8 cellular contexts compared by ENCODE assay signal in the genomic region with DNA sequence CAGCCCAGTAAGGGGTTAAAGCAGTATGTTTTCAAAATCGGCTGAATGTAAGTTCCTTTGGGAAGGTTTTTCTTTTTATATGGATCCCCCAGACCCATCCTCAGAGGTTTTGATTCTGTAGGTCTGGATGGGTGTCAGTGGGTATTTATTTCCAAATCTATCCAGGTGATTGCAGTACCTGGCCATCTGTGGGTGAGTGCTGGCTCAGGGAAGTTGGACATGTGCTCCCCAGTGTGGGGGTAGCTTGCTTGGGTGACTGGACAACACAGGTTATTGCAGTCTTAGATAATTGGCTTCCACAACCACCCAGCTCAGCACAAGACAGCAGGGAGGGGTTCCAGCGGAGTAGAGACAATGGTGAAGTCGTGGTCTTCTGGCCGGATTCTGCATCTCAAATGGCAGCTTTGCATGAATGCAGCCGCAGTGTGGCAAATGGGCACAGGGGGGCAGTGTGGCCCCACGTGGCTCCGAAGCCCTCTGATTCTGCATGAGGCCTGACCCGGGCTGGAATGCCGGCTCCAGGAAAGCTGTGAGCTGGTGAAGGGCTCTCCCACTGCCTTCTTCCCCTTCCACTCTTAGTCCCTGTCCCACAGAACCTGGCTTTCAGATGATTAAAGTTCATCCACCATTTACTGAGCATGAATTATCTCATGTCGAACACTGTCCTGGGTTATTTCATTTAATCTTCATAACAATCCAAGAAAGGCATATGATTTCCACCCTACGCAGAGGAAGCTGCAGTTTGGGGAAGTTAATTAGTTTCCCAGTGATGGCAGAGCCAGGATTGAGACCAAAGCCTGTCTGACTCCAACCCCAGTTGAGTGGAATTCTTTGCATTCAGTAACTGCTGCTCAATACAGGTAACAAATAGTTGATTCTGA.
DNase-seq lines count a peak whose midpoint lies in the region; ATAC-seq and TF ChIP-seq lines count a peak whose summit lies in the region.

No MANE protein-coding gene starts in this region.

- no peaks in the 10 kb centered on the region for H3K36me3 Mint-ChIP-seq in CD4-positive, alpha-beta T cell (ENCODE audit: low read depth)
- no peaks in the 10 kb centered on the region for H3K36me3 Mint-ChIP-seq in activated naive CD8-positive, alpha-beta T cell treated with anti-CD3 and anti-CD28 coated beads, Interleukin-2, amount 10 ng/mL, durations not matched to agents 7 days and 5 days

- CTCF ChIA-PET in CD4-positive, alpha-beta T cell (lab: Charles Lee): interaction anchor here (0.6 to 4.4 kb wide), 18 partner anchors 9 to 560 kb away, joined by 3 to 81 read pairs (median 3); no protein-coding TSS in a partner anchor

- POLR2A ChIA-PET in CD4-positive, alpha-beta T cell (lab: Charles Lee): interaction anchor here (0.6 to 1.8 kb wide), 2 partner anchors 285 to 422 kb away, joined by 3 to 12 read pairs; no protein-coding TSS in a partner anchor
- POLR2A ChIA-PET in activated naive CD8-positive, alpha-beta T cell treated with anti-CD3 and anti-CD28 coated beads, Interleukin-2, amount 10 ng/mL, durations not matched to agents 7 days and 5 days (lab: Charles Lee): interaction anchor here (1.0 kb wide), 1 partner anchor 108 kb away, joined by 3 read pairs; a partner anchor contains a TSS

- H3K9me3 Mint-ChIP-seq in CD4-positive, alpha-beta T cell: no peaks in the 10 kb centered on the region
- H3K9me3 Mint-ChIP-seq in activated naive CD8-positive, alpha-beta T cell treated with anti-CD3 and anti-CD28 coated beads, Interleukin-2, amount 10 ng/mL, durations not matched to agents 7 days and 5 days: no peaks in the 10 kb centered on the region

- peak; percentile 37 to 76 (median 59) for DNase-seq in CD4-positive, alpha-beta T cell
- DNase-seq in MM.1S (peak; percentile 83), SKM-1 treated with dmso at 0.1 percent for 144 hours (lab: John Stamatoyannopoulos, UW; ENCODE audit: unreplicated experiment) (peak; percentile 55), heart right ventricle (peak; percentile 80 to 84), putamen (ENCODE audit: low spot score) (peak; percentile 64), vagina (ENCODE audit: extremely low spot score in 2 of 2) (no peak)
- DNase-seq in activated naive CD8-positive, alpha-beta T cell treated with anti-CD3 and anti-CD28 coated beads, Interleukin-2, amount 10 ng/mL, durations not matched to agents 7 days and 5 days: peak; percentile 78

- H3K4me2 ChIP-seq in MM.1S (ENCODE audit: low read depth, low read length): peak overlapping the region; percentile 68

- H3K9me2 ChIP-seq in MM.1S (replicated peaks; ENCODE audit: insufficient read depth, low read length): no peaks in the 10 kb centered on the region

- peak overlapping the region; percentile 57 for H3K9ac ChIP-seq in MM.1S (ENCODE audit: low read length)

- peaks cover 45% of the 10 kb centered on the region for H3K4me1 ChIP-seq in MM.1S (ENCODE audit: low read length)
- H3K4me1 ChIP-seq in heart right ventricle: peaks cover 3 to 41% (median 18%) of the 10 kb centered on the region in 9 donors
- no peaks in the 10 kb centered on the region for H3K4me1 ChIP-seq in vagina

- H3F3A ChIP-seq in MM.1S (ENCODE audit: insufficient read depth, low read length): peaks cover 16% of the 10 kb centered on the region

- peak; percentile 95 for TF ChIP-seq CTCF in CD4-positive, alpha-beta T cell (IDR thresholded peaks at IDR 0.05)
- TF ChIP-seq CTCF in MM.1S (IDR thresholded peaks at IDR 0.05; ENCODE audit: low read length) (peak; percentile 100), heart right ventricle (IDR thresholded peaks at IDR 0.05) (peak; percentile 87 to 99 (median 95)), vagina (IDR thresholded peaks at IDR 0.05) (peak; percentile 71 to 92 (median 88))

- intact Hi-C loops in CD4-positive, alpha-beta T cell (cut with DNase I, micrococcal nuclease): loop anchor here (1.0 to 10.0 kb wide), 5 partner anchors 132 to 560 kb away; a partner anchor contains a TSS
- intact Hi-C loops in heart right ventricle (cut with DNase I): loop anchor here in 9 of 10 donors (1.0 to 10.0 kb wide), 16 partner anchors 41 to 561 kb away; a partner anchor contains a TSS
- intact Hi-C loops in vagina (cut with DNase I): loop anchor here (2.0 to 10.0 kb wide), 3 partner anchors 286 to 558 kb away; a partner anchor contains a TSS

- H3K4me1 Mint-ChIP-seq in CD4-positive, alpha-beta T cell (ENCODE audit: low read depth): peaks cover 5% of the 10 kb centered on the region
- no peaks in the 10 kb centered on the region for H3K4me1 Mint-ChIP-seq in activated naive CD8-positive, alpha-beta T cell treated with anti-CD3 and anti-CD28 coated beads, Interleukin-2, amount 10 ng/mL, durations not matched to agents 7 days and 5 days

- peaks cover 19% of the 10 kb centered on the region for H3K27me3 Mint-ChIP-seq in CD4-positive, alpha-beta T cell
- H3K27me3 Mint-ChIP-seq in activated naive CD8-positive, alpha-beta T cell treated with anti-CD3 and anti-CD28 coated beads, Interleukin-2, amount 10 ng/mL, durations not matched to agents 7 days and 5 days: peaks cover 21% of the 10 kb centered on the region

- H3K4me3 Mint-ChIP-seq in CD4-positive, alpha-beta T cell: no peak overlapping the region
- no peak overlapping the region for H3K4me3 Mint-ChIP-seq in activated naive CD8-positive, alpha-beta T cell treated with anti-CD3 and anti-CD28 coated beads, Interleukin-2, amount 10 ng/mL, durations not matched to agents 7 days and 5 days

- H4K20me1 ChIP-seq in MM.1S (ENCODE audit: insufficient read depth, low read length): no peaks in the 10 kb centered on the region

- no peaks in the 10 kb centered on the region for H3K36me3 ChIP-seq in MM.1S (replicated peaks; ENCODE audit: insufficient read depth, low read length)
- no peaks in the 10 kb centered on the region for H3K36me3 ChIP-seq in heart right ventricle
- no peaks in the 10 kb centered on the region for H3K36me3 ChIP-seq in vagina

- no peak overlapping the region for H3K27ac ChIP-seq in CD4-positive, alpha-beta T cell (ENCODE audit: low read depth, low read length)
- H3K27ac ChIP-seq in MM.1S (ENCODE audit: low read length): peak overlapping the region; percentile 90
- H3K27ac ChIP-seq in heart right ventricle: peak overlapping the region in 6 of 10 donors; percentile 11 to 73 (median 38)
- H3K27ac ChIP-seq in vagina: peak overlapping the region; percentile 32

- WGBS in heart right ventricle, 2 donors: 12 to 14% methylated on average over 11 of the region's 11 CpGs

- peak overlapping the region; percentile 32 for H2AFZ ChIP-seq in MM.1S (ENCODE audit: low read length)

- H3K9me3 ChIP-seq in CD4-positive, alpha-beta T cell (ENCODE audit: control insufficient read depth, low read length): no peaks in the 10 kb centered on the region
- H3K9me3 ChIP-seq in MM.1S (replicated peaks; ENCODE audit: insufficient read depth, low read length) (no peaks in the 10 kb centered on the region), heart right ventricle (no peaks in the 10 kb centered on the region), vagina (no peaks in the 10 kb centered on the region)

- no peak for TF ChIP-seq POLR2A in vagina (IDR thresholded peaks at IDR 0.05)

- ATAC-seq in CD4-positive, alpha-beta T cell (ENCODE audit: poor library complexity): peak; percentile 82
- ATAC-seq in GM19455 (IDR thresholded peaks at IDR 0.05; ENCODE audit: unreplicated experiment) (peak; percentile 70), heart right ventricle (peak; percentile 84 to 94 (median 91))
- ATAC-seq in activated naive CD8-positive, alpha-beta T cell treated with anti-CD3 and anti-CD28 coated beads, Interleukin-2, amount 10 ng/mL, durations not matched to agents 7 days and 5 days (ENCODE audit: low read depth): no peak

- no peak overlapping the region for H3K27ac Mint-ChIP-seq in CD4-positive, alpha-beta T cell
- no peak overlapping the region for H3K27ac Mint-ChIP-seq in activated naive CD8-positive, alpha-beta T cell treated with anti-CD3 and anti-CD28 coated beads, Interleukin-2, amount 10 ng/mL, durations not matched to agents 7 days and 5 days

- H3K27me3 ChIP-seq in CD4-positive, alpha-beta T cell (ENCODE audit: control insufficient read depth, insufficient read depth, low read length): no peaks in the 10 kb centered on the region
- H3K27me3 ChIP-seq in MM.1S (replicated peaks; ENCODE audit: insufficient read depth, low read length): no peaks in the 10 kb centered on the region
- peaks cover 0 to 10% (median 0%) of the 10 kb centered on the region in 7 donors for H3K27me3 ChIP-seq in heart right ventricle
- H3K27me3 ChIP-seq in vagina: no peaks in the 10 kb centered on the region

- H3K4me3 ChIP-seq in MM.1S (ENCODE audit: low read length): 0 out of 2 replicates have a peak overlapping the region, but pooled peaks have one; percentile 1
- no peak overlapping the region for H3K4me3 ChIP-seq in heart right ventricle
- no peak overlapping the region for H3K4me3 ChIP-seq in vagina

- H3K79me2 ChIP-seq in MM.1S (ENCODE audit: low read length): no peaks in the 10 kb centered on the region

Comparison
In these comparisons a context has a peak if more than half of its experiments do, and no peak if none do; other contexts are left out.
1. DNase-seq: peak in CD4-positive, alpha-beta T cell (10 of 10), MM.1S (single experiment), SKM-1 treated with dmso at 0.1 percent for 144 hours (single experiment), activated naive CD8-positive, alpha-beta T cell treated with anti-CD3 and anti-CD28 coated beads, Interleukin-2, amount 10 ng/mL, durations not matched to agents 7 days and 5 days (single experiment), heart right ventricle (2 of 2) and putamen (single experiment); none in vagina (0 of 2).
2. Peak in every context shown above with its lines, with median percentiles within 50 percentile points of each other: CTCF ChIP-seq.